In genomic region chr7:110988348-110988747, GRCh38 we compare ENCODE assay signal across 28 cellular contexts.
DNase-seq lines count a peak whose midpoint lies in the region; ATAC-seq, FAIRE-seq and TF ChIP-seq lines count a peak whose summit lies in the region.
"Had no signal": no experiment of that assay in that cellular context is flagged by ENCODE, and none has a peak within 500 bp of the region (broad histone marks: within the 10 kb centered on the region; RNA-seq: fewer than 3 reads in every experiment).

No MANE protein-coding gene starts in this region.

- peaks cover 13% of the 10 kb centered on the region for H3K4me1 ChIP-seq in CD8-positive, alpha-beta T cell (ENCODE audit: insufficient read depth, low read length)
- H3K4me1 ChIP-seq: A549; BLaER1 treated with 17β-estradiol and CSF1 and Interleukin-3, amounts not matched to agents 10 nM and 100 nM had no signal

- H3K27ac ChIP-seq in CD8-positive, alpha-beta T cell (ENCODE audit: low read depth, low read length) = no peak overlapping the region
- H3K27ac ChIP-seq: 22Rv1; A549; BLaER1 treated with 17β-estradiol and CSF1 and Interleukin-3, amounts not matched to agents 10 nM and 100 nM; C4-2B had no signal

- no peaks in the 10 kb centered on the region for H3K36me3 ChIP-seq in CD8-positive, alpha-beta T cell (ENCODE audit: insufficient read depth, low read length)
- H3K36me3 ChIP-seq: BLaER1 treated with 17β-estradiol and CSF1 and Interleukin-3, amounts not matched to agents 10 nM and 100 nM had no signal

- no peak overlapping the region for H3K4me3 ChIP-seq in CD8-positive, alpha-beta T cell (ENCODE audit: low read depth, low read length)
- H3K4me3 ChIP-seq: A549; BLaER1 treated with 17β-estradiol and CSF1 and Interleukin-3, amounts not matched to agents 10 nM and 100 nM; GM12878 had no signal

- H3K27me3 Mint-ChIP-seq in activated naive CD8-positive, alpha-beta T cell treated with anti-CD3 and anti-CD28 coated beads, Interleukin-2, amount 10 ng/mL, durations not matched to agents 7 days and 5 days = no peaks in the 10 kb centered on the region
- no peaks in the 10 kb centered on the region for H3K27me3 Mint-ChIP-seq in activated naive CD8-positive, alpha-beta T cell treated with anti-CD3 and anti-CD28 coated beads for 36 hours
- H3K27me3 Mint-ChIP-seq in CD8-positive, alpha-beta T cell (ENCODE audit: low read depth) = no peaks in the 10 kb centered on the region
- H3K27me3 Mint-ChIP-seq in activated CD8-positive, alpha-beta T cell treated with anti-CD3 and anti-CD28 coated beads, Interleukin-2, amount 10 ng/mL, durations not matched to agents 7 days and 5 days (ENCODE audit: low read depth) = no peaks in the 10 kb centered on the region
- H3K27me3 Mint-ChIP-seq: B cell; CD4-positive, alpha-beta T cell; CD8-positive, alpha-beta memory T cell had no signal

- no peaks in the 10 kb centered on the region for H3K9me3 ChIP-seq in CD8-positive, alpha-beta T cell (ENCODE audit: low read length)
- H3K9me3 ChIP-seq: A549; BLaER1 treated with 17β-estradiol and CSF1 and Interleukin-3, amounts not matched to agents 10 nM and 100 nM had no signal

- no peaks in the 10 kb centered on the region for H3K27me3 ChIP-seq in CD8-positive, alpha-beta T cell (ENCODE audit: insufficient read depth, low read length)
- H3K27me3 ChIP-seq: BLaER1 treated with 17β-estradiol and CSF1 and Interleukin-3, amounts not matched to agents 10 nM and 100 nM had no signal

- peaks cover 4% of the 10 kb centered on the region for H3K9me3 Mint-ChIP-seq in activated naive CD8-positive, alpha-beta T cell treated with anti-CD3 and anti-CD28 coated beads, Interleukin-2, amount 10 ng/mL, durations not matched to agents 7 days and 5 days
- no peaks in the 10 kb centered on the region for H3K9me3 Mint-ChIP-seq in activated naive CD8-positive, alpha-beta T cell treated with anti-CD3 and anti-CD28 coated beads for 36 hours
- no peaks in the 10 kb centered on the region for H3K9me3 Mint-ChIP-seq in CD8-positive, alpha-beta T cell
- H3K9me3 Mint-ChIP-seq in activated CD8-positive, alpha-beta T cell treated with anti-CD3 and anti-CD28 coated beads, Interleukin-2, amount 10 ng/mL, durations not matched to agents 7 days and 5 days (ENCODE audit: insufficient read depth) = peaks cover 7% of the 10 kb centered on the region
- H3K9me3 Mint-ChIP-seq: CD4-positive, alpha-beta T cell; CD8-positive, alpha-beta memory T cell had no signal

- no peak overlapping the region for H3K4me3 Mint-ChIP-seq in activated naive CD8-positive, alpha-beta T cell treated with anti-CD3 and anti-CD28 coated beads, Interleukin-2, amount 10 ng/mL, durations not matched to agents 7 days and 5 days
- H3K4me3 Mint-ChIP-seq in activated naive CD8-positive, alpha-beta T cell treated with anti-CD3 and anti-CD28 coated beads for 36 hours = no peak overlapping the region
- no peak overlapping the region for H3K4me3 Mint-ChIP-seq in CD8-positive, alpha-beta T cell
- no peak overlapping the region for H3K4me3 Mint-ChIP-seq in activated CD8-positive, alpha-beta T cell treated with anti-CD3 and anti-CD28 coated beads, Interleukin-2, amount 10 ng/mL, durations not matched to agents 7 days and 5 days
- H3K4me3 Mint-ChIP-seq: B cell; CD4-positive, alpha-beta T cell; CD8-positive, alpha-beta memory T cell had no signal

- H3K4me1 Mint-ChIP-seq in activated naive CD8-positive, alpha-beta T cell treated with anti-CD3 and anti-CD28 coated beads, Interleukin-2, amount 10 ng/mL, durations not matched to agents 7 days and 5 days = peaks cover 26% of the 10 kb centered on the region
- peaks cover 25% of the 10 kb centered on the region for H3K4me1 Mint-ChIP-seq in activated naive CD8-positive, alpha-beta T cell treated with anti-CD3 and anti-CD28 coated beads for 36 hours
- peaks cover 21% of the 10 kb centered on the region for H3K4me1 Mint-ChIP-seq in CD8-positive, alpha-beta T cell (ENCODE audit: low read depth)
- H3K4me1 Mint-ChIP-seq in activated CD8-positive, alpha-beta T cell treated with anti-CD3 and anti-CD28 coated beads, Interleukin-2, amount 10 ng/mL, durations not matched to agents 7 days and 5 days (ENCODE audit: low read depth) = peaks cover 20% of the 10 kb centered on the region
- H3K4me1 Mint-ChIP-seq: B cell had no signal

- intact Hi-C loops in CD8-positive, alpha-beta T cell (cut with DNase I, micrococcal nuclease) = no loop called here

- DNase-seq in activated naive CD8-positive, alpha-beta T cell treated with anti-CD3 and anti-CD28 coated beads, Interleukin-2, amount 10 ng/mL, durations not matched to agents 7 days and 5 days = no peak
- no peak for DNase-seq in activated naive CD8-positive, alpha-beta T cell treated with anti-CD3 and anti-CD28 coated beads for 36 hours
- no peak for DNase-seq in CD8-positive, alpha-beta T cell
- DNase-seq in activated CD8-positive, alpha-beta T cell treated with anti-CD3 and anti-CD28 coated beads, Interleukin-2, amount 10 ng/mL, durations not matched to agents 7 days and 5 days = no peak
- no peak for DNase-seq in central memory CD4-positive, alpha-beta T cell
- DNase-seq: AML-193; CD4-positive, alpha-beta T cell; CD8-positive, alpha-beta memory T cell; COR-L47; DMS 273 treated with DMSO at 0.1 percent for 48 hours; DMS153; DMS53; DMS79; DND-41; EL; GDM1 had no signal

- ATAC-seq in activated naive CD8-positive, alpha-beta T cell treated with anti-CD3 and anti-CD28 coated beads, Interleukin-2, amount 10 ng/mL, durations not matched to agents 7 days and 5 days (ENCODE audit: low read depth) = peak; percentile 74
- ATAC-seq in CD8-positive, alpha-beta T cell = peak; percentile 48
- ATAC-seq in activated CD8-positive, alpha-beta T cell treated with anti-CD3 and anti-CD28 coated beads, Interleukin-2, amount 10 ng/mL, durations not matched to agents 7 days and 5 days = peak; percentile 69
- ATAC-seq in SK-N-SH treated with all-trans-retinoic acid at 6 μM for 48 hours = no peak
- no peak for ATAC-seq in GM18870 (IDR thresholded peaks at IDR 0.05; ENCODE audit: unreplicated experiment)
- ATAC-seq: A549, GM12878 had no signal

- FAIRE-seq in endometrium (lab: Jason Lieb, UNC) = peak; percentile 21
- FAIRE-seq: A549, GM12878, GM12892, GM18507, GM19239 had no signal

- CTCF ChIA-PET in CD8-positive, alpha-beta T cell (lab: Charles Lee) = interaction anchor here (0.8 to 1.2 kb wide), 2 partner anchors 16 to 102 kb away, joined by 3 to 4 read pairs; partner anchors contain the start of gene LRRN3
- CTCF ChIA-PET in activated CD8-positive, alpha-beta T cell treated with anti-CD3 and anti-CD28 coated beads, Interleukin-2, amount 10 ng/mL, durations not matched to agents 7 days and 5 days (lab: Charles Lee) = interaction anchor here (0.8 to 1.5 kb wide), 4 partner anchors 11 to 102 kb away, joined by 4 to 5 read pairs (median 4); partner anchors contain the start of gene LRRN3

- no peak overlapping the region for H3K27ac Mint-ChIP-seq in activated naive CD8-positive, alpha-beta T cell treated with anti-CD3 and anti-CD28 coated beads, Interleukin-2, amount 10 ng/mL, durations not matched to agents 7 days and 5 days
- H3K27ac Mint-ChIP-seq in activated naive CD8-positive, alpha-beta T cell treated with anti-CD3 and anti-CD28 coated beads for 36 hours = no peak overlapping the region
- no peak overlapping the region for H3K27ac Mint-ChIP-seq in CD8-positive, alpha-beta T cell
- H3K27ac Mint-ChIP-seq in activated CD8-positive, alpha-beta T cell treated with anti-CD3 and anti-CD28 coated beads, Interleukin-2, amount 10 ng/mL, durations not matched to agents 7 days and 5 days = no peak overlapping the region
- H3K27ac Mint-ChIP-seq: B cell; CD4-positive, alpha-beta T cell had no signal

- peaks cover 22% of the 10 kb centered on the region for H3K36me3 Mint-ChIP-seq in activated naive CD8-positive, alpha-beta T cell treated with anti-CD3 and anti-CD28 coated beads, Interleukin-2, amount 10 ng/mL, durations not matched to agents 7 days and 5 days
- peaks cover 4% of the 10 kb centered on the region for H3K36me3 Mint-ChIP-seq in activated naive CD8-positive, alpha-beta T cell treated with anti-CD3 and anti-CD28 coated beads for 36 hours
- no peaks in the 10 kb centered on the region for H3K36me3 Mint-ChIP-seq in CD8-positive, alpha-beta T cell
- peaks cover 16% of the 10 kb centered on the region for H3K36me3 Mint-ChIP-seq in activated CD8-positive, alpha-beta T cell treated with anti-CD3 and anti-CD28 coated beads, Interleukin-2, amount 10 ng/mL, durations not matched to agents 7 days and 5 days (ENCODE audit: low read depth)

- TF ChIP-seq CTCF in CD8-positive, alpha-beta T cell (IDR thresholded peaks at IDR 0.05) = no peak

- POLR2A ChIA-PET in activated naive CD8-positive, alpha-beta T cell treated with anti-CD3 and anti-CD28 coated beads, Interleukin-2, amount 10 ng/mL, durations not matched to agents 7 days and 5 days (lab: Charles Lee) = interaction anchor here (0.8 kb wide), 1 partner anchor 18 kb away, joined by 4 read pairs; no protein-coding TSS in a partner anchor
- POLR2A ChIA-PET in CD8-positive, alpha-beta T cell (lab: Charles Lee) = no interaction called here
- POLR2A ChIA-PET in activated CD8-positive, alpha-beta T cell treated with anti-CD3 and anti-CD28 coated beads, Interleukin-2, amount 10 ng/mL, durations not matched to agents 7 days and 5 days (lab: Charles Lee) = interaction anchor here (0.8 kb wide), 1 partner anchor 105 kb away, joined by 3 read pairs; no protein-coding TSS in a partner anchor

TF ChIP-seq in SK-N-SH treated with all-trans-retinoic acid at 6 μM for 48 hours, 23 proteins besides CTCF, POLR2A, EP300 and RAD21 (continues in another document):
- TF ChIP-seq TOX (CRISPR knock-in tag; IDR thresholded peaks at IDR 0.05; ENCODE audit: borderline replicate concordance) = no peak
- no peak for TF ChIP-seq ZNF565 (CRISPR knock-in tag; conservative IDR thresholded peaks at IDR 0.05; ENCODE audit: low read depth)
- no peak for TF ChIP-seq ZFP30 (CRISPR knock-in tag; IDR thresholded peaks at IDR 0.05)
- no peak for TF ChIP-seq ARNTL (CRISPR knock-in tag; IDR thresholded peaks at IDR 0.05; ENCODE audit: borderline replicate concordance, low read depth)
- TF ChIP-seq, protein P1, sequence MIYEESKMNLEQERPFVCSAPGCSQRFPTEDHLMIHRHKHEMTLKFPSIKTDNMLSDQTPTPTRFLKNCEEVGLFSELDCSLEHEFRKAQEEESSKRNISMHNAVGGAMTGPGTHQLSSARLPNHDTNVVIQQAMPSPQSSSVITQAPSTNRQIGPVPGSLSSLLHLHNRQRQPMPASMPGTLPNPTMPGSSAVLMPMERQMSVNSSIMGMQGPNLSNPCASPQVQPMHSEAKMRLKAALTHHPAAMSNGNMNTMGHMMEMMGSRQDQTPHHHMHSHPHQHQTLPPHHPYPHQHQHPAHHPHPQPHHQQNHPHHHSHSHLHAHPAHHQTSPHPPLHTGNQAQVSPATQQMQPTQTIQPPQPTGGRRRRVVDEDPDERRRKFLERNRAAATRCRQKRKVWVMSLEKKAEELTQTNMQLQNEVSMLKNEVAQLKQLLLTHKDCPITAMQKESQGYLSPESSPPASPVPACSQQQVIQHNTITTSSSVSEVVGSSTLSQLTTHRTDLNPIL (CRISPR knock-in tag; IDR thresholded peaks at IDR 0.05; ENCODE audit: low read depth) = no peak
- no peak for TF ChIP-seq PPARA (CRISPR knock-in tag; IDR thresholded peaks at IDR 0.05; ENCODE audit: borderline replicate concordance)
- TF ChIP-seq BACH2 (CRISPR knock-in tag; IDR thresholded peaks at IDR 0.05; ENCODE audit: borderline replicate concordance) = no peak
- no peak for TF ChIP-seq SNAI2 (CRISPR knock-in tag; IDR thresholded peaks at IDR 0.05)
- no peak for TF ChIP-seq ZNF70 (CRISPR knock-in tag; IDR thresholded peaks at IDR 0.05)

Comparison
In these comparisons a context has a peak if more than half of its experiments do, and no peak if none do; other contexts are left out.
1. ATAC-seq: peak in activated naive CD8-positive, alpha-beta T cell treated with anti-CD3 and anti-CD28 coated beads, Interleukin-2, amount 10 ng/mL, durations not matched to agents 7 days and 5 days (single experiment), CD8-positive, alpha-beta T cell (single experiment) and activated CD8-positive, alpha-beta T cell treated with anti-CD3 and anti-CD28 coated beads, Interleukin-2, amount 10 ng/mL, durations not matched to agents 7 days and 5 days (single experiment); none in SK-N-SH treated with all-trans-retinoic acid at 6 μM for 48 hours (single experiment) and GM18870 (single experiment).